In genomic region chr12:117563706-117564105, GRCh38 we compare ENCODE assay signal across 21 cellular contexts.
"Had no signal": no experiment of that assay in that cellular context is flagged by ENCODE, and none has a peak within 500 bp of the region (broad histone marks: within the 10 kb centered on the region; RNA-seq: fewer than 3 reads in every experiment).

No MANE protein-coding gene starts in this region.

- H3K36me3 ChIP-seq: colonic mucosa, esophagus muscularis mucosa, gastrocnemius medialis, heart right ventricle, left lung, lower lobe of right lung had no signal

- H3K4me1 ChIP-seq: colonic mucosa, esophagus muscularis mucosa, gastrocnemius medialis, heart right ventricle, left lung, lower lobe of right lung had no signal

- DNase-seq: colonic mucosa; dermis blood vessel endothelial cell; dorsolateral prefrontal cortex; effector CD4-positive, alpha-beta T cell; effector memory CD4-positive, alpha-beta T cell; foreskin melanocyte; gastrocnemius medialis; glutamatergic neuron; heart right ventricle; hippocampal formation; left cardiac atrium; left lung; left ventricle myocardium superior; lower lobe of right lung; mesenchymal stem cell; midbrain; naive thymus-derived CD4-positive, alpha-beta T cell had no signal

- ATAC-seq: gastrocnemius medialis; heart right ventricle; left cardiac atrium; left lung; left ventricle myocardium superior; lower lobe of right lung; naive thymus-derived CD4-positive, alpha-beta T cell had no signal

- H3K27ac ChIP-seq: colonic mucosa, dorsolateral prefrontal cortex, esophagus muscularis mucosa, gastrocnemius medialis, heart right ventricle, left lung, lower lobe of right lung had no signal

- FAIRE-seq: endothelial cell of umbilical vein, islet of Langerhans, keratinocyte had no signal

- H3K27me3 ChIP-seq: colonic mucosa, dorsolateral prefrontal cortex, gastrocnemius medialis, left lung had no signal

- H3K9me3 ChIP-seq: colonic mucosa, esophagus muscularis mucosa, gastrocnemius medialis, heart right ventricle, left lung, lower lobe of right lung had no signal

- H3K4me3 ChIP-seq: colonic mucosa, dorsolateral prefrontal cortex, esophagus muscularis mucosa, gastrocnemius medialis, heart right ventricle, left lung, lower lobe of right lung had no signal
